In genomic region chr2:174486614-174487535, GRCh38 we compare ENCODE assay signal across 8 cellular contexts. TPM values are rescaled to one million over a fixed set of nuclear protein-coding genes. Genes with fewer than 3 reads are reported as not detected.
A peak's percentile ranks its signal among the peaks of the same experiment; 100 is the strongest.
DNase-seq lines count a peak whose midpoint lies in the region; ATAC-seq and TF ChIP-seq lines count a peak whose summit lies in the region.

A gene with protein sequence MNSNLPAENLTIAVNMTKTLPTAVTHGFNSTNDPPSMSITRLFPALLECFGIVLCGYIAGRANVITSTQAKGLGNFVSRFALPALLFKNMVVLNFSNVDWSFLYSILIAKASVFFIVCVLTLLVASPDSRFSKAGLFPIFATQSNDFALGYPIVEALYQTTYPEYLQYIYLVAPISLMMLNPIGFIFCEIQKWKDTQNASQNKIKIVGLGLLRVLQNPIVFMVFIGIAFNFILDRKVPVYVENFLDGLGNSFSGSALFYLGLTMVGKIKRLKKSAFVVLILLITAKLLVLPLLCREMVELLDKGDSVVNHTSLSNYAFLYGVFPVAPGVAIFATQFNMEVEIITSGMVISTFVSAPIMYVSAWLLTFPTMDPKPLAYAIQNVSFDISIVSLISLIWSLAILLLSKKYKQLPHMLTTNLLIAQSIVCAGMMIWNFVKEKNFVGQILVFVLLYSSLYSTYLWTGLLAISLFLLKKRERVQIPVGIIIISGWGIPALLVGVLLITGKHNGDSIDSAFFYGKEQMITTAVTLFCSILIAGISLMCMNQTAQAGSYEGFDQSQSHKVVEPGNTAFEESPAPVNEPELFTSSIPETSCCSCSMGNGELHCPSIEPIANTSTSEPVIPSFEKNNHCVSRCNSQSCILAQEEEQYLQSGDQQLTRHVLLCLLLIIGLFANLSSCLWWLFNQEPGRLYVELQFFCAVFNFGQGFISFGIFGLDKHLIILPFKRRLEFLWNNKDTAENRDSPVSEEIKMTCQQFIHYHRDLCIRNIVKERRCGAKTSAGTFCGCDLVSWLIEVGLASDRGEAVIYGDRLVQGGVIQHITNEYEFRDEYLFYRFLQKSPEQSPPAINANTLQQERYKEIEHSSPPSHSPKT (minus strand): TSS chr2:174487029. CDS start chr2:174481956, 5,073 bp downstream.

- H3K27ac ChIP-seq in prostate gland (peak within 1 kb of the TSS; percentile 67 to 77), urinary bladder (ENCODE audit: low read depth) (peak within 1 kb of the TSS; percentile 59)

- H3K4me1 ChIP-seq in prostate gland (replicated peaks) = no peaks in the 10 kb centered on the region
- H3K4me1 ChIP-seq in urinary bladder (ENCODE audit: insufficient read depth) = no peaks in the 10 kb centered on the region

- H3K4me3 ChIP-seq in prostate gland (peak within 1 kb of the TSS; percentile 76 to 80), urinary bladder (ENCODE audit: low read depth, low read length) (peak within 1 kb of the TSS; percentile 76)

- under 1% methylated on average over 67 of the region's 72 CpGs for WGBS in prostate gland
- under 1% methylated on average over 72 of the region's 72 CpGs for WGBS in urinary bladder

- TF ChIP-seq CTCF in GM13977 (IDR thresholded peaks at IDR 0.05; ENCODE audit: extremely low read depth, insufficient read depth, missing control alignments) = peak; percentile 28
- TF ChIP-seq CTCF in prostate gland (IDR thresholded peaks at IDR 0.05) = peak in 1 of 4 experiments; percentile 22

- in situ Hi-C loops in GM13977 (cut with MboI; ENCODE audit: low pct_unique_long_range_greater_than_20kb, low sequenced_read_pairs, unreplicated experiment) = no loop called here

- H3K36me3 ChIP-seq in prostate gland (no peaks in the 10 kb centered on the region), urinary bladder (ENCODE audit: insufficient read depth) (peaks cover 2% of the 10 kb centered on the region)

- H3K27me3 ChIP-seq in prostate gland (replicated peaks; ENCODE audit: insufficient read depth) = no peaks in the 10 kb centered on the region

- no peak for TF ChIP-seq POLR2A in prostate gland (IDR thresholded peaks at IDR 0.05)

- no peaks in the 10 kb centered on the region for H3K9me3 ChIP-seq in prostate gland

- peak; percentile 96 for DNase-seq in GM13977 (ENCODE audit: low spot score)
- DNase-seq in NCI-H1694 (lab: John Stamatoyannopoulos, UW) = peak; percentile 95
- peak; percentile 30 to 99 (median 97) for DNase-seq in amygdala (lab: John Stamatoyannopoulos, UW)
- DNase-seq in left ventricle myocardium superior = peak; percentile 100
- peak; percentile 99 for DNase-seq in prostate gland (ENCODE audit: low spot score)

- peak; percentile 81 for ATAC-seq in HG02870 (IDR thresholded peaks at IDR 0.05; ENCODE audit: unreplicated experiment)
- ATAC-seq in left ventricle myocardium superior = peak; percentile 99

- intact Hi-C loops in T-helper 1 cell treated with Interleukin-12 subunit alpha and Interleukin-12 subunit beta and Interleukin-4 antibody, amounts not matched to agents 30 ng/mL and 1 ng/mL, for 36 hours (cut with micrococcal nuclease) = loop anchor here (1.0 to 5.0 kb wide), 12 partner anchors 24 to 1932 kb away; partner anchors contain the start of genes ATF2, LNPK, OLA1 and SCRN3
- intact Hi-C loops in left ventricle myocardium superior (cut with micrococcal nuclease) (no loop called here), prostate gland (cut with DNase I) (loop anchor here (10.0 kb wide), 1 partner anchor 118 kb away; no protein-coding TSS in a partner anchor)

RNA-seq across cellular contexts. Expression of the gene that starts here (rescaled TPM):
- total RNA-seq in T-helper 1 cell treated with Interleukin-12 subunit alpha and Interleukin-12 subunit beta and Interleukin-4 antibody, amounts not matched to agents 30 ng/mL and 1 ng/mL, for 36 hours = 18.0 and 19.2 TPM in 2 replicates
- total RNA-seq in left ventricle myocardium superior (16.6 TPM), prostate gland (1 to 10 TPM; 3.7 to 4.5 TPM), urinary bladder (17.3 TPM)
- polyA plus RNA-seq in urinary bladder = 7.3 TPM

Comparison
In these comparisons a context has a peak if more than half of its experiments do, and no peak if none do; other contexts are left out.
1. Peak in every context shown above with its lines: DNase-seq, ATAC-seq, H3K4me3 ChIP-seq and H3K27ac ChIP-seq.